1 cellular context compared by ENCODE assay signal in the genomic region with DNA sequence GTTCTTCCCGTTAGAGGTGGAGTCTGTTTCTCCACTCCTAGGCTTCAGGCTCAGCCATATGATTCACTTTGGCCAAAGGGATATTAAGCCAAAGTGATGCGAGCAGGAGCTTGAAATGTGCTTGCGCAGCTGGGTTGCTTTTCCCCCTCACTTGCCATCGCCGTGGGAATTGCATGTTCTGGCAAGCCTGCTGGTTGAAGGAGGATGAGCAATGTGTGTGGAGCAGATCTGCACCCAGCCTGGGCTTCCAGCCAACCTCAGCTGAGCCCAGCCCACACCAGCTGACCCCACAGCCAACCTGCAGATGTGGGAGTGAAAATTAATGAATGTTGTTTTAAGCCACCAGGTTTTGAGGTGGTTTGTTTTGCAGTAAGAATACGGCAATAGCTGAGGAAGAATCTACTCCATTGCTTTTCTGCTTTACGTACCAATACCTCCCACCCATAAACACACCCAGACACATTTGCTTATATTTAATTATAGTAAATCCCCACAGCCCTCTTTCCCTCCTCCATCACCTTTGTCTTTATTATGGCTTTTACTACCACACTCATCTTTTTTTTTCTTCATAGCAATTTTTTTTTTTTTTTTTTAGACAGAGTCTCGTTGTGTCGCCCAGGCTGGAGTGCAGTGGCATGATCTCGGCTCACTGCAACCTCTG.
TF ChIP-seq lines count a peak whose summit lies in the region.

No MANE protein-coding gene starts in this region.

TF ChIP-seq in K562, 482 proteins besides CTCF, POLR2A, EP300 and RAD21 (continued from another document):
- peak; percentile 56 to 69; a peak in 3 of 4 replicates for TF ChIP-seq NRF1 (conservative IDR thresholded peaks at IDR 0.05 in 1 of 2, IDR thresholded peaks at IDR 0.05 in 1 of 2)
- no peak for TF ChIP-seq MYBL2 (IDR thresholded peaks at IDR 0.05; ENCODE audit: low read depth)
- TF ChIP-seq MYBL2 (CRISPR knock-in tag; IDR thresholded peaks at IDR 0.05; ENCODE audit: borderline replicate concordance) = no peak
- TF ChIP-seq CBFA2T2 (conservative IDR thresholded peaks at IDR 0.05) = 0 out of 2 replicates have a peak, but pooled peaks have one; percentile 25
- TF ChIP-seq, protein P1, sequence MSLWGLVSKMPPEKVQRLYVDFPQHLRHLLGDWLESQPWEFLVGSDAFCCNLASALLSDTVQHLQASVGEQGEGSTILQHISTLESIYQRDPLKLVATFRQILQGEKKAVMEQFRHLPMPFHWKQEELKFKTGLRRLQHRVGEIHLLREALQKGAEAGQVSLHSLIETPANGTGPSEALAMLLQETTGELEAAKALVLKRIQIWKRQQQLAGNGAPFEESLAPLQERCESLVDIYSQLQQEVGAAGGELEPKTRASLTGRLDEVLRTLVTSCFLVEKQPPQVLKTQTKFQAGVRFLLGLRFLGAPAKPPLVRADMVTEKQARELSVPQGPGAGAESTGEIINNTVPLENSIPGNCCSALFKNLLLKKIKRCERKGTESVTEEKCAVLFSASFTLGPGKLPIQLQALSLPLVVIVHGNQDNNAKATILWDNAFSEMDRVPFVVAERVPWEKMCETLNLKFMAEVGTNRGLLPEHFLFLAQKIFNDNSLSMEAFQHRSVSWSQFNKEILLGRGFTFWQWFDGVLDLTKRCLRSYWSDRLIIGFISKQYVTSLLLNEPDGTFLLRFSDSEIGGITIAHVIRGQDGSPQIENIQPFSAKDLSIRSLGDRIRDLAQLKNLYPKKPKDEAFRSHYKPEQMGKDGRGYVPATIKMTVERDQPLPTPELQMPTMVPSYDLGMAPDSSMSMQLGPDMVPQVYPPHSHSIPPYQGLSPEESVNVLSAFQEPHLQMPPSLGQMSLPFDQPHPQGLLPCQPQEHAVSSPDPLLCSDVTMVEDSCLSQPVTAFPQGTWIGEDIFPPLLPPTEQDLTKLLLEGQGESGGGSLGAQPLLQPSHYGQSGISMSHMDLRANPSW (CRISPR knock-in tag; IDR thresholded peaks at IDR 0.05) = no peak
- TF ChIP-seq, protein P2, sequence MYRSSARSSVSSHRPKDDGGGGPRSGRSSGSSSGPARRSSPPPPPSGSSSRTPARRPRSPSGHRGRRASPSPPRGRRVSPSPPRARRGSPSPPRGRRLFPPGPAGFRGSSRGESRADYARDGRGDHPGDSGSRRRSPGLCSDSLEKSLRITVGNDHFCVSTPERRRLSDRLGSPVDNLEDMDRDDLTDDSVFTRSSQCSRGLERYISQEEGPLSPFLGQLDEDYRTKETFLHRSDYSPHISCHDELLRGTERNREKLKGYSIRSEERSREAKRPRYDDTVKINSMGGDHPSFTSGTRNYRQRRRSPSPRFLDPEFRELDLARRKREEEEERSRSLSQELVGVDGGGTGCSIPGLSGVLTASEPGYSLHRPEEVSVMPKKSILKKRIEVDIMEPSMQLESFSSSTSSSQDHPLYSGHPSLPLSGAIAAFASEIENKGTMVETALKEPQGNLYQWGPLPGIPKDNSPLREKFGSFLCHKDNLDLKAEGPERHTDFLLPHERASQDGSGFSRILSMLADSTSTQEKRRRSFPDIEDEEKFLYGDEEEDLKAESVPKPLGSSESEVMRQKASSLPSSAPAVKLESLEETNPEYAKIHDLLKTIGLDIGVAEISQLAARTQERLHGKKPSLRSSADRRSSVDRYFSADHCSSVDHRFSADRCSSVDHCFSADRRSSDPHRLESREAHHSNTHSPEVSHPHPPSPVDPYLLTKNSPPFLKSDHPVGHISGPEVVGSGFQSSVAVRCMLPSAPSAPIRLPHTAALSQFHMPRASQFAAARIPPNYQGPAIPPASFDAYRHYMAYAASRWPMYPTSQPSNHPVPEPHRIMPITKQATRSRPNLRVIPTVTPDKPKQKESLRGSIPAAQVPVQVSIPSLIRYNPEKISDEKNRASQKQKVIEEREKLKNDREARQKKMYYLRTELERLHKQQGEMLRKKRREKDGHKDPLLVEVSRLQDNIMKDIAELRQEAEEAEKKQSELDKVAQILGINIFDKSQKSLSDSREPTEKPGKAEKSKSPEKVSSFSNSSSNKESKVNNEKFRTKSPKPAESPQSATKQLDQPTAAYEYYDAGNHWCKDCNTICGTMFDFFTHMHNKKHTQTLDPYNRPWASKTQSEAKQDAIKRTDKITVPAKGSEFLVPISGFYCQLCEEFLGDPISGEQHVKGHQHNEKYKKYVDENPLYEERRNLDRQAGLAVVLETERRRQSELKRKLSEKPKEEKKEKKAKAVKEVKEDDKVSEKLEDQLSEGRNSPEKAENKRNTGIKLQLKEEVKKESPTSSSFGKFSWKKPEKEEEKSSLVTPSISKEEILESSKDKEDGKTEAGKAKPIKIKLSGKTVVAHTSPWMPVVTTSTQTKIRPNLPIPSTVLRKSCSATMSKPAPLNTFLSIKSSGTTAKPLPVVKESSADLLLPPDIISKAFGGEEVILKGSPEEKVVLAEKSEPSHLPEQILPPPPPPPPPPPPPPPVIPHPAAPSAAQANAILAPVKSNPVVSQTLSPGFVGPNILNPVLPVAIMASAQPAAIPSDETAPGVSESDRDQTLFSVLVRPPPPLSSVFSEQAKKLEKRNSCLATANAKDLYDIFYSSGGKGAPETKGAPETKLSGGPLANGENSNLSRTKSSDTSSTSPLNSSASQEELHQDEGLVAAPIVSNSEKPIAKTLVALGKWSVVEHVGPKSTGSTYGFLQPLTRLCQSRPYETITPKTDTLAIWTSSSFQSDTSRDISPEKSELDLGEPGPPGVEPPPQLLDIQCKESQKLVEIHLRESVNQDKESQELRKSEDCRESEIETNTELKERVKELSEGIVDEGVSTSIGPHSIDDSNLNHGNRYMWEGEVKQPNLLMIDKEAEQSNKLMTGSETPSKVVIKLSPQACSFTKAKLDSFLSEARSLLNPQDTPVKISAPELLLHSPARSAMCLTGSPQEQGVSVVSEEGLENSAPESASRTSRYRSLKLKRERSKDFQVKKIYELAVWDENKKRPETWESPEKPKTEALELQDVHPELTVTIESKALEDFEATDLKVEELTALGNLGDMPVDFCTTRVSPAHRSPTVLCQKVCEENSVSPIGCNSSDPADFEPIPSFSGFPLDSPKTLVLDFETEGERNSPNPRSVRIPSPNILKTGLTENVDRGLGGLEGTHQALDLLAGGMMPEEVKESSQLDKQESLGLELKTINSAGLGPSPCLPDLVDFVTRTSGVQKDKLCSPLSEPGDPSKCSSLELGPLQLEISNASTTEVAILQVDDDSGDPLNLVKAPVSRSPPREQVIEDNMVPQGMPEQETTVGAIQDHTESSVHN (IDR thresholded peaks at IDR 0.05; ENCODE audit: borderline replicate concordance in 1 of 2, low read depth in 1 of 2) = no peak
- peak; percentile 19 for TF ChIP-seq DACH1 (IDR thresholded peaks at IDR 0.05; ENCODE audit: partially characterized antibody)
TF ChIP-seq in K562: peak in this region for 8.
